Comparison of ENCODE assay signal across 16 cellular contexts in genomic region chr18:50917021-50917420, GRCh38. TPM values are rescaled to one million over a fixed set of nuclear protein-coding genes. Genes with fewer than 3 reads are reported as not detected.
DNase-seq lines count a peak whose midpoint lies in the region; ATAC-seq, FAIRE-seq and TF ChIP-seq lines count a peak whose summit lies in the region.
"Had no signal": no experiment of that assay in that cellular context is flagged by ENCODE, and none has a peak within 500 bp of the region (broad histone marks: within the 10 kb centered on the region; RNA-seq: fewer than 3 reads in every experiment).

No MANE protein-coding gene starts in this region.

- peaks cover 0 to 51% (median 0%) of the 10 kb centered on the region in 3 donors for H3K36me3 ChIP-seq in Peyer's patch
- H3K36me3 ChIP-seq: BE2C had no signal

- ATAC-seq in A549 (no peak), GM21447 (IDR thresholded peaks at IDR 0.05; ENCODE audit: unreplicated experiment) (no peak)

- POLR2A ChIA-PET in A549 (lab: Yijun Ruan, JAX): no interaction called here

- no peak overlapping the region for H3K27ac ChIP-seq in A549
- no peak overlapping the region for H3K27ac ChIP-seq in Peyer's patch

- H3K4me3 ChIP-seq in A549 (no peak overlapping the region), fibroblast of mammary gland (ENCODE audit: control insufficient read depth, low read depth, low read length) (no peak overlapping the region), Peyer's patch (no peak overlapping the region)
- H3K4me3 ChIP-seq: HAP-1 had no signal

- H3K4me2 ChIP-seq in A549: peak overlapping the region; percentile 29; the same call in 1 of the 3 replicates

- H3K27me3 ChIP-seq in Peyer's patch: no peaks in the 10 kb centered on the region
- H3K27me3 ChIP-seq: BE2C had no signal

- H3K9me3 ChIP-seq in A549 (no peaks in the 10 kb centered on the region), Peyer's patch (no peaks in the 10 kb centered on the region)
- H3K9me3 ChIP-seq: BE2C, HAP-1 had no signal

- CTCF ChIA-PET in A549 (lab: Yijun Ruan, JAX): no interaction called here

- TF ChIP-seq CTCF in A549 (IDR thresholded peaks at IDR 0.05) (no peak), fibroblast of mammary gland (conservative IDR thresholded peaks at IDR 0.05; ENCODE audit: control insufficient read depth, insufficient read depth, low read depth, low read length) (no peak), Peyer's patch (IDR thresholded peaks at IDR 0.05) (no peak)

- DNase-seq in A549 (ENCODE audit: low read depth in 1 of 2, low spot score in 1 of 2) (no peak), GM19239 (ENCODE audit: insufficient read length, low spot score) (no peak), astrocyte of the hippocampus (ENCODE audit: low read depth, low spot score) (peak; percentile 7), fibroblast of mammary gland (ENCODE audit: low read depth) (peak; percentile 1), islet precursor cell (no peak), Peyer's patch (no peak), NCI-H1048 (lab: John Stamatoyannopoulos, UW) (no peak)
- DNase-seq: BE2C; CD8-positive, alpha-beta memory T cell; KBM-7; NCI-H187; NCI-H69; SHP77 treated with DMSO at 0.1 percent for 48 hours had no signal

- TF ChIP-seq RAD21 in A549 (conservative IDR thresholded peaks at IDR 0.05 in 1 of 2, IDR thresholded peaks at IDR 0.05 in 1 of 2): no peak

- WGBS in A549 (ENCODE audit: missing lambda C conversion rate): 11% methylated on average over 1 of the region's 1 CpG

- peaks cover 12% of the 10 kb centered on the region; the same call in 2 of the 3 replicates for H3K4me1 ChIP-seq in A549
- H3K4me1 ChIP-seq in Peyer's patch: no peaks in the 10 kb centered on the region
- H3K4me1 ChIP-seq: BE2C had no signal

- no peak for TF ChIP-seq EP300 in A549 (IDR thresholded peaks at IDR 0.05)

- FAIRE-seq in A549 (lab: Jason Lieb, UNC) (no peak), GM19239 (lab: Jason Lieb, UNC) (peak; percentile 4)
- FAIRE-seq: RCC 7860 had no signal

- TF ChIP-seq POLR2A in A549 (IDR thresholded peaks at IDR 0.05; ENCODE audit: low read length): no peak
- no peak for TF ChIP-seq POLR2A in Peyer's patch (IDR thresholded peaks at IDR 0.05)

TF ChIP-seq in A549, 52 proteins besides CTCF, POLR2A, EP300 and RAD21:
- TF ChIP-seq CHD2 (IDR thresholded peaks at IDR 0.05; ENCODE audit: low read length, partially characterized antibody): no peak
- no peak for TF ChIP-seq RARB (CRISPR knock-in tag; IDR thresholded peaks at IDR 0.05)
- no peak for TF ChIP-seq KDM1A (IDR thresholded peaks at IDR 0.05; ENCODE audit: low read depth)
- TF ChIP-seq BHLHE40 (IDR thresholded peaks at IDR 0.05; ENCODE audit: low read depth, low read length): no peak
- TF ChIP-seq NR3C1 (IDR thresholded peaks at IDR 0.05): no peak
- TF ChIP-seq RFX5 (IDR thresholded peaks at IDR 0.05): no peak
- TF ChIP-seq ESRRA (IDR thresholded peaks at IDR 0.05; ENCODE audit: borderline replicate concordance, low read length): no peak
- TF ChIP-seq ZSCAN20 (CRISPR knock-in tag; IDR thresholded peaks at IDR 0.05): no peak
- no peak for TF ChIP-seq CBX2 (IDR thresholded peaks at IDR 0.05; ENCODE audit: borderline replicate concordance, low read depth)
- no peak for TF ChIP-seq ZNF302 (CRISPR knock-in tag; IDR thresholded peaks at IDR 0.05)
- TF ChIP-seq CBX8 (IDR thresholded peaks at IDR 0.05): no peak
- TF ChIP-seq PHF8 (IDR thresholded peaks at IDR 0.05; ENCODE audit: borderline replicate concordance, low read depth): no peak
- no peak for TF ChIP-seq MAFK (IDR thresholded peaks at IDR 0.05; ENCODE audit: partially characterized antibody)
- no peak for TF ChIP-seq SREBF2 (IDR thresholded peaks at IDR 0.05)
- TF ChIP-seq RCOR1 (IDR thresholded peaks at IDR 0.05; ENCODE audit: low read depth, low read length): no peak
TF ChIP-seq in A549: peak in this region for 0.

RNA-seq across cellular contexts. Expression of gene ME2, which starts 38.1 kb away (rescaled TPM):
- 72.2 and 88.0 TPM in 2 replicates for polyA plus RNA-seq in A549 (2011; rRNA removed)
- 29.0 and 29.7 TPM in 2 replicates for polyA plus RNA-seq in A549 (2012; cell fraction: cytosol; rRNA removed)
- polyA plus RNA-seq in A549 (2012; cell fraction: nucleus; rRNA removed): 12.3 and 18.2 TPM in 2 replicates
- 46.0 to 47.3 TPM (median 46.8 TPM) in 3 replicates for polyA plus RNA-seq in A549 (2017; fragmentation: RNase III; extraction: RNeasy Plus Mini Kit Qiagen cat#74134 plus additional on column Dnase treatment)
- 21.4 and 24.3 TPM in 2 replicates for polyA minus RNA-seq in A549 (2011; rRNA and poly(A)+ RNA removed)
- total RNA-seq in Peyer's patch: 100 to 1,000 TPM in 2 of 4 donors, 10 to 100 TPM in 2; 54.5 to 147 (median 99.1) TPM

RNA-seq across cellular contexts. Expression of gene ELAC1, which starts 50.8 kb away (rescaled TPM):
- 6.0 and 6.6 TPM in 2 replicates for polyA plus RNA-seq in A549 (2011; rRNA removed)
- 3.4 and 3.7 TPM in 2 replicates for polyA plus RNA-seq in A549 (2012; cell fraction: cytosol; rRNA removed)
- polyA plus RNA-seq in A549 (2012; cell fraction: nucleus; rRNA removed): 1.3 and 1.6 TPM in 2 replicates
- polyA plus RNA-seq in A549 (2017; fragmentation: RNase III; extraction: RNeasy Plus Mini Kit Qiagen cat#74134 plus additional on column Dnase treatment): 3.9 to 5.0 TPM (median 4.2 TPM) in 3 replicates
- 3.3 and 3.8 TPM in 2 replicates for polyA minus RNA-seq in A549 (2011; rRNA and poly(A)+ RNA removed)
- 10 to 100 TPM in 1 of 4 donors, 1 to 10 TPM in 3; 7.1 to 15.5 (median 8.5) TPM for total RNA-seq in Peyer's patch

Comparison
In these comparisons a context has a peak if more than half of its experiments do, and no peak if none do; other contexts are left out.
1. DNase-seq: peak in astrocyte of the hippocampus (single experiment) and fibroblast of mammary gland (single experiment); none in A549 (0 of 2), GM19239 (single experiment), islet precursor cell (single experiment), Peyer's patch (0 of 3) and NCI-H1048 (single experiment).